In genomic region chr16:1818873-1819525, GRCh38 we compare ENCODE assay signal across 17 cellular contexts. TPM values are rescaled to one million over a fixed set of nuclear protein-coding genes. Genes with fewer than 3 reads are reported as not detected.
DNase-seq lines count a peak whose midpoint lies in the region; ATAC-seq and TF ChIP-seq lines count a peak whose summit lies in the region.
"Had no signal": no experiment of that assay in that cellular context is flagged by ENCODE, and none has a peak within 500 bp of the region (broad histone marks: within the 10 kb centered on the region; RNA-seq: fewer than 3 reads in every experiment).

No MANE protein-coding gene starts in this region.

- in situ Hi-C loops in G401 (cut with HindIII; ENCODE audit: low sequenced_read_pairs): no loop called here

- TF ChIP-seq CTCF in HEK293 (tag by site-specific recombination; IDR thresholded peaks at IDR 0.05) (no peak), neural progenitor cell (IDR thresholded peaks at IDR 0.05) (no peak)

- H3K4me1 ChIP-seq in HEK293 (ENCODE audit: control insufficient read depth, insufficient read depth, low read length) (no peaks in the 10 kb centered on the region), neural progenitor cell (no peaks in the 10 kb centered on the region)
- H3K4me1 ChIP-seq: A549, BE2C had no signal

- no peaks in the 10 kb centered on the region for H3K79me2 ChIP-seq in neural progenitor cell (ENCODE audit: low read depth)

- no peaks in the 10 kb centered on the region for H3K9me3 Mint-ChIP-seq in neural progenitor cell
- H3K9me3 Mint-ChIP-seq: CD8-positive, alpha-beta T cell; IgD-negative memory B cell had no signal

- no peaks in the 10 kb centered on the region for H3K9me3 ChIP-seq in HEK293 (ENCODE audit: control insufficient read depth, insufficient read depth, low read depth, low read length)
- no peaks in the 10 kb centered on the region for H3K9me3 ChIP-seq in neural progenitor cell (ENCODE audit: low read depth)
- no peaks in the 10 kb centered on the region for H3K9me3 ChIP-seq in MG63
- H3K9me3 ChIP-seq: A549, BE2C had no signal

- H2AFZ ChIP-seq in neural progenitor cell (replicated peaks): no peak overlapping the region

- no peak overlapping the region for H3K9ac ChIP-seq in neural progenitor cell

- peaks cover 6% of the 10 kb centered on the region for H4K20me1 ChIP-seq in neural progenitor cell (ENCODE audit: low read depth)

- H3K4me1 Mint-ChIP-seq in neural progenitor cell: peaks cover 3% of the 10 kb centered on the region

- H3K27ac Mint-ChIP-seq in neural progenitor cell: no peak overlapping the region
- H3K27ac Mint-ChIP-seq: CD8-positive, alpha-beta T cell; IgD-negative memory B cell had no signal

- no peak overlapping the region for H3K4me2 ChIP-seq in neural progenitor cell
- H3K4me2 ChIP-seq: A549 had no signal

- DNase-seq in G401 (ENCODE audit: low spot score): peak; percentile 30
- DNase-seq in cerebellar cortex (ENCODE audit: low spot score): peak; percentile 13
- DNase-seq in neural progenitor cell (ENCODE audit: low spot score): no peak
- DNase-seq in MG63: no peak
- DNase-seq in pons (ENCODE audit: low spot score): no peak
- DNase-seq in NCI-H69 (lab: John Stamatoyannopoulos, UW): no peak
- DNase-seq: BE2C; CD8-positive, alpha-beta T cell; COR-L47; DMS53; HCEC 1CT had no signal

- H3K27me3 Mint-ChIP-seq in neural progenitor cell (ENCODE audit: insufficient read depth, low read depth): no peaks in the 10 kb centered on the region
- H3K27me3 Mint-ChIP-seq: IgD-negative memory B cell had no signal

- peaks cover 1% of the 10 kb centered on the region for H3F3A ChIP-seq in neural progenitor cell (ENCODE audit: low read depth)

- H3K36me3 Mint-ChIP-seq in neural progenitor cell: peaks cover 4% of the 10 kb centered on the region

- no peak overlapping the region for H3K4me3 ChIP-seq in HEK293 (ENCODE audit: low read depth, low read length)
- no peak overlapping the region for H3K4me3 ChIP-seq in neural progenitor cell
- H3K4me3 ChIP-seq in MG63: no peak overlapping the region
- H3K4me3 ChIP-seq: A549 had no signal

- H3K27me3 ChIP-seq in neural progenitor cell (no peaks in the 10 kb centered on the region), MG63 (no peaks in the 10 kb centered on the region)
- H3K27me3 ChIP-seq: BE2C had no signal

- POLR2A ChIA-PET in HEK293 (lab: Yijun Ruan, JAX): no interaction called here

- ATAC-seq in HG03039 (IDR thresholded peaks at IDR 0.05; ENCODE audit: unreplicated experiment): no peak
- ATAC-seq: A549; CD8-positive, alpha-beta T cell had no signal

- CTCF ChIA-PET in HEK293 (lab: Yijun Ruan, JAX): no interaction called here

- peak overlapping the region; percentile 8 for H3K4me3 Mint-ChIP-seq in neural progenitor cell
- H3K4me3 Mint-ChIP-seq: CD8-positive, alpha-beta T cell had no signal

- H3K27ac ChIP-seq in HEK293 (ENCODE audit: extremely low read depth, low read depth, low read length): no peak overlapping the region
- H3K27ac ChIP-seq in neural progenitor cell: no peak overlapping the region
- H3K27ac ChIP-seq: A549, C4-2B had no signal

- H3K36me3 ChIP-seq in HEK293 (ENCODE audit: control insufficient read depth in 2 of 2, insufficient read depth in 1 of 2, low read length in 2 of 2) (peaks cover 0 to 67% of the 10 kb centered on the region in 2 experiments; a peak in 2 of 3 replicates), neural progenitor cell (no peaks in the 10 kb centered on the region), MG63 (peaks cover 25% of the 10 kb centered on the region)

TF ChIP-seq in HEK293, 187 proteins besides CTCF, POLR2A, EP300 and RAD21:
- 0 out of 2 replicates have a peak, but pooled peaks have one; percentile 2 for TF ChIP-seq SCRT1 (tag by site-specific recombination; IDR thresholded peaks at IDR 0.05; ENCODE audit: borderline replicate concordance)
- no peak for TF ChIP-seq ZNF404 (tag by site-specific recombination; IDR thresholded peaks at IDR 0.05)
- TF ChIP-seq TSHZ1 (tag by site-specific recombination; IDR thresholded peaks at IDR 0.05; ENCODE audit: borderline replicate concordance): no peak

RNA-seq across cellular contexts. Expression of gene HAGH, which starts 7.6 kb away (rescaled TPM):
- 81.3 and 108 TPM in 2 replicates for total RNA-seq in G401 (2014; rRNA removed; shearing (Covaris generic))
- total RNA-seq in neural progenitor cell (ENCODE audit: low replicate concordance): 38.3 and 72.1 TPM in 2 replicates
- 120 and 186 TPM in 2 replicates for total RNA-seq in MG63 (2014; rRNA removed; shearing (Covaris generic); ENCODE audit: low replicate concordance)

RNA-seq across cellular contexts. Expression of gene FAHD1, which starts 8.0 kb away (rescaled TPM):
- total RNA-seq in G401 (2014; rRNA removed; shearing (Covaris generic)): 63.5 and 85.2 TPM in 2 replicates
- 18.5 and 21.6 TPM in 2 replicates for total RNA-seq in neural progenitor cell (ENCODE audit: low replicate concordance)
- 33.4 and 35.4 TPM in 2 replicates for total RNA-seq in MG63 (2014; rRNA removed; shearing (Covaris generic); ENCODE audit: low replicate concordance)

RNA-seq across cellular contexts. Expression of gene IGFALS, which starts 25.5 kb away (rescaled TPM):
- 0.31 TPM in 1 of 2 replicates, not detected in the other for total RNA-seq in G401 (2014; rRNA removed; shearing (Covaris generic))
- not detected in 2 replicates for total RNA-seq in neural progenitor cell (ENCODE audit: low replicate concordance)
- not detected in 2 replicates for total RNA-seq in MG63 (2014; rRNA removed; shearing (Covaris generic); ENCODE audit: low replicate concordance)
- total RNA-seq: H4 had no signal

RNA-seq across cellular contexts. Expression of gene NUBP2, which starts 36.2 kb away (rescaled TPM):
- total RNA-seq in G401 (2014; rRNA removed; shearing (Covaris generic)): 128 and 160 TPM in 2 replicates
- total RNA-seq in neural progenitor cell (ENCODE audit: low replicate concordance): 22.8 and 77.7 TPM in 2 replicates
- 156 and 163 TPM in 2 replicates for total RNA-seq in MG63 (2014; rRNA removed; shearing (Covaris generic); ENCODE audit: low replicate concordance)

RNA-seq across cellular contexts. Expression of gene SPSB3, which starts 36.6 kb away (rescaled TPM):
- 14.0 and 27.3 TPM in 2 replicates for total RNA-seq in G401 (2014; rRNA removed; shearing (Covaris generic))
- total RNA-seq in neural progenitor cell (ENCODE audit: low replicate concordance): 18.7 and 53.4 TPM in 2 replicates
- 34.3 and 40.3 TPM in 2 replicates for total RNA-seq in MG63 (2014; rRNA removed; shearing (Covaris generic); ENCODE audit: low replicate concordance)

Comparison
In these comparisons a context has a peak if more than half of its experiments do, and no peak if none do; other contexts are left out.
1. DNase-seq: peak in G401 (single experiment) and cerebellar cortex (single experiment); none in neural progenitor cell (single experiment), MG63 (single experiment), pons (single experiment) and NCI-H69 (single experiment).